In genomic region chr14:99515301-99516155, GRCh38 we compare ENCODE assay signal across 1 cellular context.
TF ChIP-seq lines count a peak whose summit lies in the region.

No MANE protein-coding gene starts in this region.

TF ChIP-seq in HepG2, 621 proteins besides CTCF, POLR2A, EP300 and RAD21:
- TF ChIP-seq ZNF382 (CRISPR knock-in tag; IDR thresholded peaks at IDR 0.05; ENCODE audit: borderline replicate concordance) (no peak), AGO2 (optimal IDR thresholded peaks at IDR 0.05; ENCODE audit: low read depth, low read length) (peak; percentile 13), U2AF1 (optimal IDR thresholded peaks at IDR 0.05; ENCODE audit: low read depth, low read length) (no peak), NR2F1 (CRISPR knock-in tag; IDR thresholded peaks at IDR 0.05) (no peak), FOXO4 (CRISPR knock-in tag; conservative IDR thresholded peaks at IDR 0.05) (0 out of 2 replicates have a peak, but pooled peaks have one; percentile 56)
